In the genomic region with DNA sequence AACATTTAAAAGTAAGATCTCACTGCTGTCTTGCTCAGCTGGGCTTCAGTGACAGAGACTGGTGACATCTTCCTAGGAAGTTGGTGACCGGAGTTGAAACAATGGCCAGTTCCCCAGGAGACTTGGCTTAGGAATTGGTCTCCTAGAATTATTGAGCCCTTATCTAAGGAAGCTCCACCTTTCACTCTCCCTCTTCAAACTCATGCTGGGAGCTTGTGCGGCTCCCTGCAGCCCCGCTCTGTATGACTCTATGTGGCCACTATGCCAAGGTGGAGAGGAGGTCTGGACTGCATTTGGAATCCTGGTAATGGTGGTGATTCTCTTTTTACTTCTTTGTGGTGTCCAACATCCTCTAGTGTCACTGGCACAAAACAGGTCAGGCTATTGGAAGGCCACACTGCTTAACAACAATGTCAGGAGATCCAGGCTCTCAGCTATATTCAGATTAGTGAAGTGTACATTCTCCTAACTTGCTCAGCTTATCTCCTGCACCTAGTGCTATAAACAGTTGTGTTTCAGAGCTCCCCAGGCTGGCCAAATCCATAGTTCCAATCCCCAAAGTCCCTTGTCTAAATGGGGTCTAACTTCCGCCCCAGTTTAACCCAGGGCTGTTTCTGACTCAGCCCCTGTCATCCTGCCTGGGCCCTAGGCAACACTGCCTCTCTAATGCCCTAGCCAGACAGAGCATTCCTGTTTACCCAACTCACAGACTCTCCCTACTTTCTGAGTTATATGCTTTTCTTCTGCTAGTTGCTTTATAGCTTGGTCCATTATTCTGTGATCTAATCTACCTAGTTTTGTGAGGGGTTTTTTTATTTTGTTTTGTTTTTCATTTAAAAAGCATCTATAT, we compare ENCODE assay signal across 11 cellular contexts. TPM values are rescaled to one million over a fixed set of nuclear protein-coding genes. Genes with fewer than 3 reads are reported as not detected.
DNase-seq lines count a peak whose midpoint lies in the region; ATAC-seq, FAIRE-seq and TF ChIP-seq lines count a peak whose summit lies in the region.
"Had no signal": no experiment of that assay in that cellular context is flagged by ENCODE, and none has a peak within 500 bp of the region (broad histone marks: within the 10 kb centered on the region; RNA-seq: fewer than 3 reads in every experiment).

No MANE protein-coding gene starts in this region.

- no peaks in the 10 kb centered on the region for H3K4me1 ChIP-seq in Panc1 (ENCODE audit: control insufficient read depth, insufficient read depth, low read length)
- H3K4me1 ChIP-seq in endothelial cell of umbilical vein (ENCODE audit: control insufficient read depth, extremely low read depth, insufficient read depth, low read length) = peaks cover 14% of the 10 kb centered on the region

- in situ Hi-C loops in Panc1 (cut with HindIII; ENCODE audit: low pct_unique_long_range_greater_than_20kb, low sequenced_read_pairs) = no loop called here

- no peak overlapping the region for H3K4me2 ChIP-seq in endothelial cell of umbilical vein (ENCODE audit: insufficient read depth, low read length)

- TF ChIP-seq CTCF in AG04450 (IDR thresholded peaks at IDR 0.05; ENCODE audit: low read depth, low read length) = no peak
- TF ChIP-seq CTCF in Panc1 (IDR thresholded peaks at IDR 0.05) = no peak
- no peak for TF ChIP-seq CTCF in endothelial cell of umbilical vein (IDR thresholded peaks at IDR 0.05; ENCODE audit: extremely low read depth in 1 of 2, insufficient read depth in 1 of 2, low read depth in 1 of 2, low read length in 2 of 2)
- no peak for TF ChIP-seq CTCF in mesothelial cell of epicardium (IDR thresholded peaks at IDR 0.05; ENCODE audit: unreplicated experiment)

- H2AFZ ChIP-seq in endothelial cell of umbilical vein (ENCODE audit: low read depth, low read length) = no peak overlapping the region

- CTCF ChIA-PET in AG04450 (lab: Charles Lee) = interaction anchor here (0.9 to 1.0 kb wide), 2 partner anchors 57 to 141 kb away, joined by 3 to 5 read pairs; no protein-coding TSS in a partner anchor
- CTCF ChIA-PET in Panc1 (lab: Charles Lee) = no interaction called here
- CTCF ChIA-PET in endothelial cell of umbilical vein (lab: Charles Lee) = interaction anchor here (0.7 to 1.7 kb wide), 6 partner anchors 8 to 155 kb away, joined by 3 to 7 read pairs (median 4); a partner anchor contains a TSS

- ATAC-seq in Panc1 (peak; percentile 39; the same call in 1 of the 2 replicates), HG03280 (IDR thresholded peaks at IDR 0.05; ENCODE audit: unreplicated experiment) (no peak), HG03571 (IDR thresholded peaks at IDR 0.05; ENCODE audit: unreplicated experiment) (no peak)

- H3K27ac ChIP-seq in AG04450 (ENCODE audit: low read depth, low read length) (peak overlapping the region; percentile 70), Panc1 (ENCODE audit: low read length) (no peak overlapping the region), endothelial cell of umbilical vein (ENCODE audit: insufficient read depth, low read depth, low read length) (no peak overlapping the region)

- no peak overlapping the region for H3K9ac ChIP-seq in endothelial cell of umbilical vein (replicated peaks; ENCODE audit: extremely low read depth, insufficient read depth, low read length)

- peaks cover 30% of the 10 kb centered on the region for H3K4me1 Mint-ChIP-seq in mesothelial cell of epicardium

- H3K36me3 Mint-ChIP-seq in mesothelial cell of epicardium = peaks cover 28% of the 10 kb centered on the region
- H3K36me3 Mint-ChIP-seq: activated naive CD8-positive, alpha-beta T cell had no signal

- peak; percentile 43 for FAIRE-seq in endothelial cell of umbilical vein (lab: Jason Lieb, UNC)

- H3K27me3 ChIP-seq in AG04450 (ENCODE audit: control insufficient read depth, insufficient read depth, low read length) (no peaks in the 10 kb centered on the region), Panc1 (ENCODE audit: control insufficient read depth, insufficient read depth, low read length) (no peaks in the 10 kb centered on the region), endothelial cell of umbilical vein (ENCODE audit: control insufficient read depth in 2 of 2, insufficient read depth in 2 of 2, low read length in 2 of 2) (no peaks in the 10 kb centered on the region)

- intact Hi-C loops in Panc1 (cut with micrococcal nuclease; ENCODE audit: unreplicated experiment) (no loop called here), endothelial cell of umbilical vein (cut with micrococcal nuclease) (loop anchor here (2.0 kb wide), 1 partner anchor 16 kb away; no protein-coding TSS in a partner anchor), posterior vena cava (cut with DNase I) (no loop called here)

- no peak for TF ChIP-seq POLR2A in endothelial cell of umbilical vein (IDR thresholded peaks at IDR 0.05; ENCODE audit: low read depth, low read length)

- no peaks in the 10 kb centered on the region for H3K27me3 Mint-ChIP-seq in mesothelial cell of epicardium (ENCODE audit: low read depth)
- H3K27me3 Mint-ChIP-seq: activated naive CD8-positive, alpha-beta T cell had no signal

- dilution Hi-C loops in endothelial cell of umbilical vein (cut with MboI; ENCODE audit: extremely low pct_ligation_motif_present, low sequenced_read_pairs) = no loop called here

- POLR2A ChIA-PET in AG04450 (lab: Yijun Ruan, JAX) (interaction anchor here (0.6 to 0.7 kb wide), 3 partner anchors 16 to 48 kb away, joined by 3 to 5 read pairs (median 3); no protein-coding TSS in a partner anchor), Panc1 (lab: Charles Lee) (no interaction called here), endothelial cell of umbilical vein (lab: Charles Lee) (interaction anchor here (0.5 kb wide), 1 partner anchor 37 kb away, joined by 3 read pairs; no protein-coding TSS in a partner anchor)

- no peak overlapping the region for H3K4me3 Mint-ChIP-seq in mesothelial cell of epicardium
- H3K4me3 Mint-ChIP-seq: activated naive CD8-positive, alpha-beta T cell had no signal

- H3K36me3 ChIP-seq in Panc1 (ENCODE audit: control insufficient read depth, insufficient read depth, low read length) (no peaks in the 10 kb centered on the region), endothelial cell of umbilical vein (ENCODE audit: control insufficient read depth in 2 of 2, extremely low read depth in 1 of 2, insufficient read depth in 2 of 2, low read length in 2 of 2) (no peaks in the 10 kb centered on the region)

- H3K9me1 ChIP-seq in endothelial cell of umbilical vein (replicated peaks; ENCODE audit: control insufficient read depth, extremely low read depth, insufficient read depth, low read length) = no peaks in the 10 kb centered on the region

- peaks cover 2% of the 10 kb centered on the region for H4K20me1 ChIP-seq in endothelial cell of umbilical vein (replicated peaks; ENCODE audit: control insufficient read depth, extremely low read depth, insufficient read depth, low read length)

- no peaks in the 10 kb centered on the region for H3K9me3 ChIP-seq in AG04450 (ENCODE audit: control insufficient read depth, insufficient read depth, low read length)
- no peaks in the 10 kb centered on the region for H3K9me3 ChIP-seq in Panc1 (ENCODE audit: control insufficient read depth, insufficient read depth, low read depth, low read length)
- no peaks in the 10 kb centered on the region for H3K9me3 ChIP-seq in endothelial cell of umbilical vein (replicated peaks; ENCODE audit: control insufficient read depth, insufficient read depth, low read length)

- DNase-seq in AG04450 (ENCODE audit: low read depth, low spot score) (no peak), Panc1 (ENCODE audit: low read depth, low spot score) (no peak), endothelial cell of umbilical vein (ENCODE audit: low read depth, low spot score) (peak; percentile 65), mesothelial cell of epicardium (ENCODE audit: low spot score in 2 of 2, unreplicated experiment in 2 of 2) (no peak), epidermal melanocyte (ENCODE audit: insufficient read length, low spot score) (no peak), posterior vena cava (ENCODE audit: low spot score) (no peak)
- DNase-seq: NCI-H1092 treated with DMSO at 0.1 percent for 48 hours; stimulated activated CD4-positive, alpha-beta T cell treated with anti-CD3 and anti-CD28 coated beads, Interleukin-1b, Interleukin-23, amount 100 ng/mL, for 48 hours had no signal

- H3K4me3 ChIP-seq in AG04450 (ENCODE audit: low read depth, low read length) = no peak overlapping the region
- no peak overlapping the region for H3K4me3 ChIP-seq in Panc1 (ENCODE audit: low read depth in 2 of 2, low read length in 2 of 2)
- H3K4me3 ChIP-seq in endothelial cell of umbilical vein (replicated peaks in 1 of 3; ENCODE audit: insufficient read depth in 1 of 3, low read depth in 1 of 3, low read length in 3 of 3) = no peak overlapping the region

- H3K9me3 Mint-ChIP-seq in mesothelial cell of epicardium = no peaks in the 10 kb centered on the region

- H3K79me2 ChIP-seq in endothelial cell of umbilical vein (ENCODE audit: control insufficient read depth, insufficient read depth, low read length) = no peaks in the 10 kb centered on the region

- peak overlapping the region; percentile 92 for H3K27ac Mint-ChIP-seq in mesothelial cell of epicardium
- H3K27ac Mint-ChIP-seq: activated naive CD8-positive, alpha-beta T cell had no signal

- BruUV-seq in Panc1 (replicated peaks; lab: Mats Ljungman, UMichigan) = no TSS peak
- no TSS peak for BruUV-seq in endothelial cell of umbilical vein (replicated peaks; lab: Mats Ljungman, UMichigan)

TF ChIP-seq in endothelial cell of umbilical vein, 7 proteins besides CTCF, POLR2A, EP300 and RAD21 (continues in another document):
- TF ChIP-seq GATA2 (IDR thresholded peaks at IDR 0.05; ENCODE audit: insufficient read depth, insufficient read length, low read depth, low read length) (no peak), EZH2 (IDR thresholded peaks at IDR 0.05; ENCODE audit: borderline replicate concordance, low read depth, low read length, severe bottlenecking) (no peak)
- TF ChIP-seq, protein P1, sequence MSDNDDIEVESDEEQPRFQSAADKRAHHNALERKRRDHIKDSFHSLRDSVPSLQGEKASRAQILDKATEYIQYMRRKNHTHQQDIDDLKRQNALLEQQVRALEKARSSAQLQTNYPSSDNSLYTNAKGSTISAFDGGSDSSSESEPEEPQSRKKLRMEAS (IDR thresholded peaks at IDR 0.05; ENCODE audit: insufficient read depth, insufficient read length) = no peak

RNA-seq across cellular contexts. Expression of a gene that starts 18.3 kb away (rescaled TPM):
- polyA plus RNA-seq in AG04450 (2011; rRNA removed) = 168 and 204 TPM in 2 replicates
- polyA minus RNA-seq in AG04450 (2011; rRNA and poly(A)+ RNA removed) = 319 and 332 TPM in 2 replicates
- 20.9 TPM for total RNA-seq in Panc1 (2021; ENCODE audit: unreplicated experiment)
- polyA plus RNA-seq in Panc1 (2012; ENCODE audit: insufficient read length) = 15.4 TPM
- 45.7 and 59.7 TPM in 2 replicates for total RNA-seq in endothelial cell of umbilical vein
- polyA plus RNA-seq in endothelial cell of umbilical vein = 31.2 and 31.7 TPM in 2 replicates
- 25.8 and 28.6 TPM in 2 replicates for polyA plus RNA-seq in endothelial cell of umbilical vein (2011; cell fraction: cytosol; rRNA removed)
- polyA plus RNA-seq in endothelial cell of umbilical vein (2011; cell fraction: nucleus; rRNA removed) = 61.2 and 68.7 TPM in 2 replicates
- 42.2 and 49.4 TPM in 2 replicates for polyA plus RNA-seq in endothelial cell of umbilical vein (2012)
- polyA minus RNA-seq in endothelial cell of umbilical vein = 134 and 153 TPM in 2 replicates
- 57.6 TPM for polyA minus RNA-seq in endothelial cell of umbilical vein (2011; cell fraction: cytosol; rRNA and poly(A)+ RNA removed)
- 51.0 and 79.7 TPM in 2 replicates for polyA minus RNA-seq in endothelial cell of umbilical vein (2011; cell fraction: nucleus; rRNA and poly(A)+ RNA removed)
- 234 to 238 TPM (median 237 TPM) in 3 replicates for total RNA-seq in mesothelial cell of epicardium
- total RNA-seq in posterior vena cava = 100 to 1,000 TPM; 245 to 250 TPM
